Comparison of ENCODE assay signal across 22 cellular contexts in the genomic region with DNA sequence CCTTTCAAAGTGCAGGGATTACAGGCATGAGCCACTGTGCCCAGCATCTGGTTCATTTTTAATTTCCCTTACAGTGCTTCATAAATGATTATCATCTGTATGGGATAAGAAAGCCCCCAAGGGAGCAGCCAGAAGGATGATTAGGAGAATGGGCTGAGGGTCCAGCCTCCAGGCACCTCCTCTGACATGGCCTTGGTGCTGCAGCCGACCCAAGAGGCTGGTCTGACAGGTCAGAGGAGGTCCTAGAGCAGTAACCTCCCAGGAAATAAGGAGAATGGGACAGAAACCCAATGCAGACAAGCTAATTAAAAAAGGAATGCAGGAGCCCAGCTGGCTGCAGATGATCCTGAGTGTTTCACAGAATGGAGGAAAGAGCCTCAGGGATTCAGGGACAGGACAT. TPM values are rescaled to one million over a fixed set of nuclear protein-coding genes. Genes with fewer than 3 reads are reported as not detected.
DNase-seq lines count a peak whose midpoint lies in the region; ATAC-seq, FAIRE-seq and TF ChIP-seq lines count a peak whose summit lies in the region.
"Had no signal": no experiment of that assay in that cellular context is flagged by ENCODE, and none has a peak within 500 bp of the region (broad histone marks: within the 10 kb centered on the region; RNA-seq: fewer than 3 reads in every experiment).

No MANE protein-coding gene starts in this region.

- H3K27ac Mint-ChIP-seq in chondrocyte (ENCODE audit: unreplicated experiment) = no peak overlapping the region
- H3K27ac Mint-ChIP-seq: CD4-positive, CD25-positive, alpha-beta regulatory T cell; IgD-negative memory B cell had no signal

- ATAC-seq in HG03571 (IDR thresholded peaks at IDR 0.05; ENCODE audit: unreplicated experiment) = no peak
- ATAC-seq: HCT116 had no signal

- no peak overlapping the region for H2BK120ac ChIP-seq in neuronal stem cell (ENCODE audit: low read depth, low read length)

- no peak overlapping the region for H4K8ac ChIP-seq in neuronal stem cell (ENCODE audit: low read depth, low read length)

- no peak overlapping the region for H3K18ac ChIP-seq in neuronal stem cell (ENCODE audit: low read length)

- no peak overlapping the region for H3K4me3 Mint-ChIP-seq in chondrocyte (ENCODE audit: unreplicated experiment)

- peaks cover 54% of the 10 kb centered on the region for H3K4me1 Mint-ChIP-seq in chondrocyte (ENCODE audit: low read depth)

- no peak overlapping the region for H3K14ac ChIP-seq in neuronal stem cell (ENCODE audit: low read length)

- H3K9me3 ChIP-seq in neuronal stem cell (replicated peaks in 1 of 2; ENCODE audit: control insufficient read depth in 2 of 2, insufficient read depth in 1 of 2, low read depth in 1 of 2, low read length in 2 of 2) = peaks cover 2 to 37% of the 10 kb centered on the region in 2 donors

- H3K27me3 Mint-ChIP-seq in chondrocyte (ENCODE audit: low read depth) = no peaks in the 10 kb centered on the region

- no peak overlapping the region for H2AFZ ChIP-seq in neuronal stem cell (ENCODE audit: low read length)

- H3K27me3 ChIP-seq in H7 (ENCODE audit: control insufficient read depth, insufficient read depth, low read length) = no peaks in the 10 kb centered on the region
- no peaks in the 10 kb centered on the region for H3K27me3 ChIP-seq in neuronal stem cell (ENCODE audit: control insufficient read depth in 3 of 3, insufficient read depth in 3 of 3, low read depth in 1 of 3, low read length in 3 of 3)

- H3K4me2 ChIP-seq in neuronal stem cell (ENCODE audit: insufficient read depth, low read length, poor library complexity, severe bottlenecking) = no peak overlapping the region

- no peak overlapping the region for H4K91ac ChIP-seq in neuronal stem cell (ENCODE audit: low read depth, low read length, poor library complexity)

- no peak overlapping the region for H2AK5ac ChIP-seq in neuronal stem cell (ENCODE audit: low read depth, low read length)

- no peak overlapping the region for H3K23ac ChIP-seq in neuronal stem cell (ENCODE audit: low read depth, low read length, poor library complexity)

- H2BK15ac ChIP-seq in neuronal stem cell (ENCODE audit: low read length) = no peak overlapping the region

- H3K4ac ChIP-seq in neuronal stem cell (ENCODE audit: low read length) = no peak overlapping the region

- peaks cover 11% of the 10 kb centered on the region for H3K36me3 Mint-ChIP-seq in chondrocyte (ENCODE audit: low read depth)
- H3K36me3 Mint-ChIP-seq: IgD-negative memory B cell had no signal

- H3K9ac ChIP-seq in neuronal stem cell (ENCODE audit: low read depth, low read length, poor library complexity) = no peak overlapping the region

- no peaks in the 10 kb centered on the region for H3K79me1 ChIP-seq in neuronal stem cell (ENCODE audit: low read depth, low read length)

- peaks cover 8% of the 10 kb centered on the region for H3K9me3 Mint-ChIP-seq in chondrocyte (ENCODE audit: low read depth)

- TF ChIP-seq CTCF in D721Med (IDR thresholded peaks at IDR 0.05; ENCODE audit: insufficient read depth, missing control alignments) = no peak
- no peak for TF ChIP-seq CTCF in chondrocyte (IDR thresholded peaks at IDR 0.05)

- peak overlapping the region; percentile 80 for H3K27ac ChIP-seq in neuronal stem cell (replicated peaks; ENCODE audit: low read length)

- H3K4me3 ChIP-seq in H7 (ENCODE audit: insufficient read depth, low read depth, low read length) (no peak overlapping the region), neuronal stem cell (ENCODE audit: low read length in 2 of 2) (no peak overlapping the region)

- peaks cover 25 to 33% of the 10 kb centered on the region in 2 donors for H3K4me1 ChIP-seq in neuronal stem cell (ENCODE audit: control insufficient read depth in 2 of 2, insufficient read depth in 1 of 2, low read depth in 1 of 2, low read length in 2 of 2)

- H2BK12ac ChIP-seq in neuronal stem cell (ENCODE audit: low read length) = no peak overlapping the region

- no peak for FAIRE-seq in D721Med (lab: Jason Lieb, UNC)
- FAIRE-seq: GM18507, RCC 7860 had no signal

- DNase-seq in D721Med (ENCODE audit: insufficient read length, low spot score) (peak; percentile 16), H7 (peak; percentile 24), chondrocyte (ENCODE audit: low spot score) (peak; percentile 6), neuronal stem cell (ENCODE audit: low spot score) (no peak), COLO829 (ENCODE audit: low spot score) (no peak), SKM-1 (lab: John Stamatoyannopoulos, UW; ENCODE audit: unreplicated experiment) (no peak)
- DNase-seq: Caco-2; CD4-positive, CD25-positive, alpha-beta regulatory T cell; DMS153; GDM1; GOT3; NCI-H1105; NCI-H2029 treated with DMSO at 0.1 percent for 48 hours; NCI-H226; NCI-H510A treated with DMSO at 0.1 percent for 48 hours; OCI-M1; Right ventricle myocardium superior had no signal

- no CpG with 5 or more reads among the region's 1 CpG for WGBS in neuronal stem cell (ENCODE audit: extremely low coverage in 2 of 2, insufficient read length in 2 of 2, insufficient replicate concordance in 1 of 2), 2 donors

- H3K36me3 ChIP-seq in H7 (replicated peaks; ENCODE audit: control insufficient read depth, insufficient read depth, low read length) (no peaks in the 10 kb centered on the region), neuronal stem cell (replicated peaks in 1 of 2; ENCODE audit: control insufficient read depth in 2 of 2, insufficient read depth in 2 of 2, low read length in 2 of 2) (peaks cover 0 to 29% of the 10 kb centered on the region in 2 donors)

- no peak overlapping the region for H2BK5ac ChIP-seq in neuronal stem cell (ENCODE audit: low read length)

RNA-seq across cellular contexts. Expression of gene MRC2, which starts 29.0 kb away (rescaled TPM):
- total RNA-seq in H7 (2014; rRNA removed; shearing (Covaris generic)) = 57.8 and 80.5 TPM in 2 replicates
- 347 to 378 TPM (median 353 TPM) in 3 replicates for total RNA-seq in chondrocyte
- 31.9 TPM for polyA plus RNA-seq in neuronal stem cell (2013, experiment 1 of 2)
- 33.3 TPM for polyA plus RNA-seq in neuronal stem cell (2013, experiment 2 of 2)

Comparison
In these comparisons a context has a peak if more than half of its experiments do, and no peak if none do; other contexts are left out.
1. DNase-seq: peak in D721Med (single experiment), H7 (single experiment) and chondrocyte (single experiment); none in neuronal stem cell (single experiment), COLO829 (single experiment) and SKM-1 (single experiment).